In the genomic region with DNA sequence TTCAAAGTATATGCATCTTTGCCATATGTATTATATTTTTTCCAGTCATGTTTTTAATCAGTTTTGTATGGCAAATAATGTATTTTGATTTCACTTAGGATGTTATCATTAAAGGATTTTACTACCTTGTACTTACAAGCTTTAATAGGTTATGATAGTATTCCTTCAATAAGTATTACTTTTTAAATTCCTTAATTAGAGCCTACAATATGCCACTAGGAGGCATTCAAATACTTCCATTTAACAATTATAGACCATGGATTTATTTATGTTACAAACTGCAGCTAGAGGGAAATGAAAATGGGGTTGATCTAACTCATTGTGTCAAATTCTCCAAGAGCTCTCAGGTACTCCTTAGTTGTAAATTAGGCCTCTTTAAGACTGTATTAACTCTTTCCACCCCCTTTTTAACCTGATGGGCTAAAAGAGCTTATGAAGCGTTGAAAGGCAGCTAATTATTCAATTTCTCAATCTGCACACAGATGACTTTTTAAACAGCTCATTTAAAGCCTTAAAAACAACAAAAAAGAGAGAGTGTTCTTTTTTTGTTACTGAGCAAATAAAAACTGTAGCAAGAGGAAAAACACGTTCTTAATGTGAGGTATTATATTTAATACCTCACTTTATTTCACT, we compare ENCODE assay signal across 7 cellular contexts.
A peak's percentile ranks its signal among the peaks of the same experiment; 100 is the strongest.
DNase-seq lines count a peak whose midpoint lies in the region; ATAC-seq, FAIRE-seq and TF ChIP-seq lines count a peak whose summit lies in the region.

No MANE protein-coding gene starts in this region.

- no peak overlapping the region for H3K9ac ChIP-seq in OCI-LY1 (ENCODE audit: low read length)
- H3K9ac ChIP-seq in fibroblast of lung (ENCODE audit: insufficient read depth, low read length) = no peak overlapping the region

- no peaks in the 10 kb centered on the region for H3F3A ChIP-seq in OCI-LY1 (ENCODE audit: insufficient read depth, low read length)

- H4K20me1 ChIP-seq in OCI-LY1 (ENCODE audit: insufficient read depth, low read length) = no peaks in the 10 kb centered on the region
- no peaks in the 10 kb centered on the region for H4K20me1 ChIP-seq in fibroblast of lung (ENCODE audit: control insufficient read depth, extremely low read depth, insufficient read depth, low read length)

- H3K9me3 Mint-ChIP-seq in stimulated activated effector memory CD8-positive, alpha-beta T cell treated with anti-CD3 and anti-CD28 coated beads, Interleukin-12 subunit alpha, Interleukin-12 subunit beta, amount 100 ng/mL, for 72 hours = no peaks in the 10 kb centered on the region

- DNase-seq in HTR-8/SVneo (ENCODE audit: insufficient read length, low spot score) (peak; percentile 2), fibroblast of lung (ENCODE audit: low read depth in 2 of 2) (peak; percentile 26 to 59)
- DNase-seq in stimulated activated effector memory CD8-positive, alpha-beta T cell treated with anti-CD3 and anti-CD28 coated beads, Interleukin-12 subunit alpha, Interleukin-12 subunit beta, amount 100 ng/mL, for 72 hours (ENCODE audit: low spot score in 2 of 2) = no peak

- no peak for FAIRE-seq in HTR-8/SVneo (lab: Jason Lieb, UNC)

- H3K4me1 ChIP-seq in OCI-LY1 (ENCODE audit: insufficient read depth, low read length, severe bottlenecking) (peaks cover 22% of the 10 kb centered on the region), fibroblast of lung (ENCODE audit: control insufficient read depth, extremely low read depth, insufficient read depth, low read length) (no peaks in the 10 kb centered on the region)

- no peak for ATAC-seq in stimulated activated effector memory CD8-positive, alpha-beta T cell treated with anti-CD3 and anti-CD28 coated beads, Interleukin-12 subunit alpha, Interleukin-12 subunit beta, amount 100 ng/mL, for 72 hours
- ATAC-seq in HG03521 (IDR thresholded peaks at IDR 0.05; ENCODE audit: unreplicated experiment) = no peak
- ATAC-seq in HG03378 (IDR thresholded peaks at IDR 0.05; ENCODE audit: unreplicated experiment) = no peak
- no peak for ATAC-seq in GM21576 (IDR thresholded peaks at IDR 0.05; ENCODE audit: unreplicated experiment)

- no peak overlapping the region for H3K4me2 ChIP-seq in OCI-LY1 (ENCODE audit: low read length)
- H3K4me2 ChIP-seq in fibroblast of lung (ENCODE audit: extremely low read depth, insufficient read depth, low read length) = no peak overlapping the region

- no peaks in the 10 kb centered on the region for H3K79me2 ChIP-seq in OCI-LY1 (ENCODE audit: insufficient read depth, low read length)
- H3K79me2 ChIP-seq in fibroblast of lung (ENCODE audit: control insufficient read depth, insufficient read depth, low read length) = no peaks in the 10 kb centered on the region

- H3K4me3 ChIP-seq in OCI-LY1 (ENCODE audit: low read depth, low read length, poor library complexity, severe bottlenecking) = no peak overlapping the region
- no peak overlapping the region for H3K4me3 ChIP-seq in fibroblast of lung (replicated peaks in 1 of 4; ENCODE audit: control extremely low read depth in 1 of 4, insufficient read depth in 1 of 4, low read depth in 3 of 4, low read length in 4 of 4)

- no peaks in the 10 kb centered on the region for H3K36me3 ChIP-seq in OCI-LY1 (ENCODE audit: insufficient read depth, low read length)
- H3K36me3 ChIP-seq in fibroblast of lung (ENCODE audit: control insufficient read depth, insufficient read depth, low read length) = no peaks in the 10 kb centered on the region

- no peaks in the 10 kb centered on the region for H3K9me3 ChIP-seq in OCI-LY1 (ENCODE audit: low read length)
- H3K9me3 ChIP-seq in fibroblast of lung (ENCODE audit: control insufficient read depth, insufficient read depth, low read depth, low read length) = no peaks in the 10 kb centered on the region

- H3K9me2 ChIP-seq in OCI-LY1 (ENCODE audit: low read depth, low read length) = no peaks in the 10 kb centered on the region

- TF ChIP-seq CTCF in OCI-LY1 (IDR thresholded peaks at IDR 0.05; ENCODE audit: low read length) = peak; percentile 51; the same call in 1 of the 2 replicates
- peak in 1 of 2 donors; percentile 29 for TF ChIP-seq CTCF in fibroblast of lung (conservative IDR thresholded peaks at IDR 0.05 in 1 of 2, IDR thresholded peaks at IDR 0.05 in 1 of 2; ENCODE audit: low read depth in 1 of 2, low read length in 2 of 2)

- H3K27ac Mint-ChIP-seq in stimulated activated effector memory CD8-positive, alpha-beta T cell treated with anti-CD3 and anti-CD28 coated beads, Interleukin-12 subunit alpha, Interleukin-12 subunit beta, amount 100 ng/mL, for 72 hours = peak overlapping the region; percentile 23

- no peaks in the 10 kb centered on the region for H3K27me3 ChIP-seq in OCI-LY1 (ENCODE audit: insufficient read depth, low read length)
- H3K27me3 ChIP-seq in fibroblast of lung (ENCODE audit: control insufficient read depth, insufficient read depth, low read length) = no peaks in the 10 kb centered on the region

- H3K4me1 Mint-ChIP-seq in stimulated activated effector memory CD8-positive, alpha-beta T cell treated with anti-CD3 and anti-CD28 coated beads, Interleukin-12 subunit alpha, Interleukin-12 subunit beta, amount 100 ng/mL, for 72 hours = peaks cover 5% of the 10 kb centered on the region

- H3K36me3 Mint-ChIP-seq in stimulated activated effector memory CD8-positive, alpha-beta T cell treated with anti-CD3 and anti-CD28 coated beads, Interleukin-12 subunit alpha, Interleukin-12 subunit beta, amount 100 ng/mL, for 72 hours = no peaks in the 10 kb centered on the region

- H2AFZ ChIP-seq in OCI-LY1 (ENCODE audit: low read length) = no peak overlapping the region
- H2AFZ ChIP-seq in fibroblast of lung (ENCODE audit: low read length) = no peak overlapping the region

- no peak overlapping the region for H3K4me3 Mint-ChIP-seq in stimulated activated effector memory CD8-positive, alpha-beta T cell treated with anti-CD3 and anti-CD28 coated beads, Interleukin-12 subunit alpha, Interleukin-12 subunit beta, amount 100 ng/mL, for 72 hours

- H3K27ac ChIP-seq in OCI-LY1 (ENCODE audit: low read depth, low read length, poor library complexity, severe bottlenecking) = peak overlapping the region; percentile 11
- no peak overlapping the region for H3K27ac ChIP-seq in fibroblast of lung (ENCODE audit: insufficient read depth, low read length)

Comparison
In these comparisons a context has a peak if more than half of its experiments do, and no peak if none do; other contexts are left out.
1. DNase-seq: peak in HTR-8/SVneo (single experiment) and fibroblast of lung (2 of 2); none in stimulated activated effector memory CD8-positive, alpha-beta T cell treated with anti-CD3 and anti-CD28 coated beads, Interleukin-12 subunit alpha, Interleukin-12 subunit beta, amount 100 ng/mL, for 72 hours (0 of 2).